Comparison of ENCODE assay signal across 22 cellular contexts in the genomic region with DNA sequence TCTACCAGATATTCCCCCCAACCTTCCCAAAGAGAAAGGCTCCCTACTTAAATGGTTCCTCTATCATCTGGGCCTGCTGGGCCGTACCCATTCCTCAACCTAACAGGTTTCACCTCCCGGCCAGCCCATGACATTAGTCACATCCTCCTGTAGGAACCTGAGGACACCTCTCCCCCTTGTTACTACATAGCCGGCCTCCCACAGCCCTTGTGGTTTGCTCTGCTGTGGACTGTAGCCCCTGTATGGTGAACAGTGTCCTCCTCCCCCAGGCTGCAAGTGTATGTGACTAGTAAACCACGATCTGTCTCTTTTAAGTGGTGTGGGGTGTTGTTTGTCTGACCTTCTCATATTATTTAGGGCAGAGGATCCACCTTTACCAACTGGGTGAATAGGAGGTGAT.
"Had no signal": no experiment of that assay in that cellular context is flagged by ENCODE, and none has a peak within 500 bp of the region (broad histone marks: within the 10 kb centered on the region; RNA-seq: fewer than 3 reads in every experiment).

No MANE protein-coding gene starts in this region.

- H3K27me3 ChIP-seq: esophagus squamous epithelium, neutrophil, right lobe of liver, suprapubic skin had no signal

- H3K9me3 ChIP-seq: neutrophil, right lobe of liver had no signal

- H3K4me3 ChIP-seq: esophagus squamous epithelium, lung, right lobe of liver, suprapubic skin had no signal

- H3K9ac ChIP-seq: parathyroid adenoma had no signal

- H3K27ac ChIP-seq: esophagus squamous epithelium, neutrophil, parathyroid adenoma, right lobe of liver, suprapubic skin had no signal

- H3K4me3 Mint-ChIP-seq: effector memory CD8-positive, alpha-beta T cell; memory B cell; natural killer cell; neural crest cell; stimulated activated naive CD8-positive, alpha-beta T cell treated with anti-CD3 and anti-CD28 coated beads, Interleukin-15, amount 100 ng/mL, for 72 hours had no signal

- H3K4me1 ChIP-seq: esophagus squamous epithelium, parathyroid adenoma, right lobe of liver, suprapubic skin had no signal

- H3K36me3 Mint-ChIP-seq: natural killer cell had no signal

- H2AFZ ChIP-seq: parathyroid adenoma had no signal

- DNase-seq: cortex of kidney; effector memory CD8-positive, alpha-beta T cell; erythroblast; esophagus squamous epithelium; foreskin melanocyte; hypothalamus; left ventricle myocardium superior; natural killer cell; right lobe of liver; small intestine; stimulated activated CD4-positive, alpha-beta T cell treated with anti-CD3 and anti-CD28 coated beads, Interleukin-15, amount 100 ng/mL, for 24 hours; stimulated activated CD4-positive, alpha-beta T cell treated with anti-CD3 and anti-CD28 coated beads, Interleukin-2, amount 100 ng/mL, for 48 hours; stimulated activated naive CD4-positive, alpha-beta T cell; stimulated activated naive CD8-positive, alpha-beta T cell treated with anti-CD3 and anti-CD28 coated beads, Interleukin-15, amount 100 ng/mL, for 72 hours; trophoblast cell had no signal

- ATAC-seq: effector memory CD8-positive, alpha-beta T cell; left ventricle myocardium superior; right lobe of liver; stimulated activated naive CD8-positive, alpha-beta T cell treated with anti-CD3 and anti-CD28 coated beads, Interleukin-15, amount 100 ng/mL, for 72 hours had no signal

- H3K79me2 ChIP-seq: parathyroid adenoma had no signal

- H3K4me1 Mint-ChIP-seq: memory B cell; stimulated activated naive CD8-positive, alpha-beta T cell treated with anti-CD3 and anti-CD28 coated beads, Interleukin-15, amount 100 ng/mL, for 72 hours had no signal

- H3K36me3 ChIP-seq: esophagus squamous epithelium, neutrophil, right lobe of liver, suprapubic skin had no signal

- H3K27me3 Mint-ChIP-seq: progenitor cell of endocrine pancreas had no signal

- H3K27ac Mint-ChIP-seq: effector memory CD8-positive, alpha-beta T cell; memory B cell; progenitor cell of endocrine pancreas had no signal
